Comparison of ENCODE assay signal across 1 cellular context in genomic region chr5:1103505-1104326, GRCh38.
A peak's percentile ranks its signal among the peaks of the same experiment; 100 is the strongest.
TF ChIP-seq lines count a peak whose summit lies in the region.

No MANE protein-coding gene starts in this region.

TF ChIP-seq in HepG2, 621 proteins besides CTCF, POLR2A, EP300 and RAD21 (continued from another document and continues in another):
- TF ChIP-seq, protein P1, sequence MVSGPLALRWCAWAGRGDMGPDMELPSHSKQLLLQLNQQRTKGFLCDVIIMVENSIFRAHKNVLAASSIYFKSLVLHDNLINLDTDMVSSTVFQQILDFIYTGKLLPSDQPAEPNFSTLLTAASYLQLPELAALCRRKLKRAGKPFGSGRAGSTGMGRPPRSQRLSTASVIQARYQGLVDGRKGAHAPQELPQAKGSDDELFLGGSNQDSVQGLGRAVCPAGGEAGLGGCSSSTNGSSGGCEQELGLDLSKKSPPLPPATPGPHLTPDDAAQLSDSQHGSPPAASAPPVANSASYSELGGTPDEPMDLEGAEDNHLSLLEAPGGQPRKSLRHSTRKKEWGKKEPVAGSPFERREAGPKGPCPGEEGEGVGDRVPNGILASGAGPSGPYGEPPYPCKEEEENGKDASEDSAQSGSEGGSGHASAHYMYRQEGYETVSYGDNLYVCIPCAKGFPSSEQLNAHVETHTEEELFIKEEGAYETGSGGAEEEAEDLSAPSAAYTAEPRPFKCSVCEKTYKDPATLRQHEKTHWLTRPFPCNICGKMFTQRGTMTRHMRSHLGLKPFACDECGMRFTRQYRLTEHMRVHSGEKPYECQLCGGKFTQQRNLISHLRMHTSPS (CRISPR knock-in tag; IDR thresholded peaks at IDR 0.05; ENCODE audit: low read depth), result peak; percentile 53; the same call in 1 of the 2 replicates
- TF ChIP-seq EED (CRISPR knock-in tag; IDR thresholded peaks at IDR 0.05), result no peak
- peak; percentile 25; the same call in 1 of the 2 replicates for TF ChIP-seq GABPB1 (CRISPR knock-in tag; IDR thresholded peaks at IDR 0.05)
- TF ChIP-seq NFE2L2 (IDR thresholded peaks at IDR 0.05; ENCODE audit: low read length), result no peak
- TF ChIP-seq ZNF326 (CRISPR knock-in tag; IDR thresholded peaks at IDR 0.05; ENCODE audit: borderline replicate concordance), result no peak
- TF ChIP-seq, protein P2, sequence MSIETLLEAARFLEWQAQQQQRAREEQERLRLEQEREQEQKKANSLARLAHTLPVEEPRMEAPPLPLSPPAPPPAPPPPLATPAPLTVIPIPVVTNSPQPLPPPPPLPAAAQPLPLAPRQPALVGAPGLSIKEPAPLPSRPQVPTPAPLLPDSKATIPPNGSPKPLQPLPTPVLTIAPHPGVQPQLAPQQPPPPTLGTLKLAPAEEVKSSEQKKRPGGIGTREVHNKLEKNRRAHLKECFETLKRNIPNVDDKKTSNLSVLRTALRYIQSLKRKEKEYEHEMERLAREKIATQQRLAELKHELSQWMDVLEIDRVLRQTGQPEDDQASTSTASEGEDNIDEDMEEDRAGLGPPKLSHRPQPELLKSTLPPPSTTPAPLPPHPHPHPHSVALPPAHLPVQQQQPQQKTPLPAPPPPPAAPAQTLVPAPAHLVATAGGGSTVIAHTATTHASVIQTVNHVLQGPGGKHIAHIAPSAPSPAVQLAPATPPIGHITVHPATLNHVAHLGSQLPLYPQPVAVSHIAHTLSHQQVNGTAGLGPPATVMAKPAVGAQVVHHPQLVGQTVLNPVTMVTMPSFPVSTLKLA (IDR thresholded peaks at IDR 0.05), result peak; percentile 70
- TF ChIP-seq ZNF253 (CRISPR knock-in tag; IDR thresholded peaks at IDR 0.05; ENCODE audit: borderline replicate concordance), result no peak
- TF ChIP-seq ZSCAN31 (CRISPR knock-in tag; IDR thresholded peaks at IDR 0.05; ENCODE audit: low read depth), result no peak
- no peak for TF ChIP-seq RBM39 (IDR thresholded peaks at IDR 0.05; ENCODE audit: low read depth, low read length, poor library complexity, severe bottlenecking)
- TF ChIP-seq ESRRA (CRISPR knock-in tag; IDR thresholded peaks at IDR 0.05; ENCODE audit: low read depth), result no peak
- no peak for TF ChIP-seq BCL6 (CRISPR knock-in tag; IDR thresholded peaks at IDR 0.05)
- TF ChIP-seq ZNF891 (CRISPR knock-in tag; IDR thresholded peaks at IDR 0.05), result no peak
- no peak for TF ChIP-seq ZKSCAN8 (CRISPR knock-in tag; IDR thresholded peaks at IDR 0.05; ENCODE audit: borderline replicate concordance)
- TF ChIP-seq ZFP82 (CRISPR knock-in tag; IDR thresholded peaks at IDR 0.05; ENCODE audit: borderline replicate concordance), result no peak
- no peak for TF ChIP-seq ZNF710 (CRISPR knock-in tag; IDR thresholded peaks at IDR 0.05; ENCODE audit: borderline replicate concordance)
- no peak for TF ChIP-seq ZNF160 (CRISPR knock-in tag; IDR thresholded peaks at IDR 0.05)
- no peak for TF ChIP-seq MED13 (CRISPR knock-in tag; IDR thresholded peaks at IDR 0.05)
- TF ChIP-seq HINFP (CRISPR knock-in tag; IDR thresholded peaks at IDR 0.05; ENCODE audit: low read depth), result no peak
- no peak for TF ChIP-seq ZNF619 (CRISPR knock-in tag; IDR thresholded peaks at IDR 0.05)
- TF ChIP-seq ZNF615 (CRISPR knock-in tag; IDR thresholded peaks at IDR 0.05; ENCODE audit: borderline replicate concordance), result no peak
- no peak for TF ChIP-seq MLLT10 (CRISPR knock-in tag; IDR thresholded peaks at IDR 0.05)
- peak; percentile 26; the same call in 1 of the 2 replicates for TF ChIP-seq RAD51 (IDR thresholded peaks at IDR 0.05; ENCODE audit: borderline replicate concordance)
- 0 out of 2 replicates have a peak, but pooled peaks have one; percentile 10 for TF ChIP-seq ZNF232 (CRISPR knock-in tag; IDR thresholded peaks at IDR 0.05; ENCODE audit: borderline replicate concordance)
- no peak for TF ChIP-seq SP5 (CRISPR knock-in tag; IDR thresholded peaks at IDR 0.05; ENCODE audit: borderline replicate concordance, low read depth)
- TF ChIP-seq, protein P3, sequence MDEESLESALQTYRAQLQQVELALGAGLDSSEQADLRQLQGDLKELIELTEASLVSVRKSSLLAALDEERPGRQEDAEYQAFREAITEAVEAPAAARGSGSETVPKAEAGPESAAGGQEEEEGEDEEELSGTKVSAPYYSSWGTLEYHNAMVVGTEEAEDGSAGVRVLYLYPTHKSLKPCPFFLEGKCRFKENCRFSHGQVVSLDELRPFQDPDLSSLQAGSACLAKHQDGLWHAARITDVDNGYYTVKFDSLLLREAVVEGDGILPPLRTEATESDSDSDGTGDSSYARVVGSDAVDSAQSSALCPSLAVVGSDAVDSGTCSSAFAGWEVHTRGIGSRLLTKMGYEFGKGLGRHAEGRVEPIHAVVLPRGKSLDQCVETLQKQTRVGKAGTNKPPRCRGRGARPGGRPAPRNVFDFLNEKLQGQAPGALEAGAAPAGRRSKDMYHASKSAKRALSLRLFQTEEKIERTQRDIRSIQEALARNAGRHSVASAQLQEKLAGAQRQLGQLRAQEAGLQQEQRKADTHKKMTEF (CRISPR knock-in tag; IDR thresholded peaks at IDR 0.05), result no peak
- no peak for TF ChIP-seq NR1H2 (CRISPR knock-in tag; IDR thresholded peaks at IDR 0.05; ENCODE audit: borderline replicate concordance, low read depth)
- no peak for TF ChIP-seq ZNF34 (CRISPR knock-in tag; IDR thresholded peaks at IDR 0.05; ENCODE audit: borderline replicate concordance)
- TF ChIP-seq BORCS8-MEF2B (CRISPR knock-in tag; IDR thresholded peaks at IDR 0.05), result no peak
- TF ChIP-seq, protein P4, sequence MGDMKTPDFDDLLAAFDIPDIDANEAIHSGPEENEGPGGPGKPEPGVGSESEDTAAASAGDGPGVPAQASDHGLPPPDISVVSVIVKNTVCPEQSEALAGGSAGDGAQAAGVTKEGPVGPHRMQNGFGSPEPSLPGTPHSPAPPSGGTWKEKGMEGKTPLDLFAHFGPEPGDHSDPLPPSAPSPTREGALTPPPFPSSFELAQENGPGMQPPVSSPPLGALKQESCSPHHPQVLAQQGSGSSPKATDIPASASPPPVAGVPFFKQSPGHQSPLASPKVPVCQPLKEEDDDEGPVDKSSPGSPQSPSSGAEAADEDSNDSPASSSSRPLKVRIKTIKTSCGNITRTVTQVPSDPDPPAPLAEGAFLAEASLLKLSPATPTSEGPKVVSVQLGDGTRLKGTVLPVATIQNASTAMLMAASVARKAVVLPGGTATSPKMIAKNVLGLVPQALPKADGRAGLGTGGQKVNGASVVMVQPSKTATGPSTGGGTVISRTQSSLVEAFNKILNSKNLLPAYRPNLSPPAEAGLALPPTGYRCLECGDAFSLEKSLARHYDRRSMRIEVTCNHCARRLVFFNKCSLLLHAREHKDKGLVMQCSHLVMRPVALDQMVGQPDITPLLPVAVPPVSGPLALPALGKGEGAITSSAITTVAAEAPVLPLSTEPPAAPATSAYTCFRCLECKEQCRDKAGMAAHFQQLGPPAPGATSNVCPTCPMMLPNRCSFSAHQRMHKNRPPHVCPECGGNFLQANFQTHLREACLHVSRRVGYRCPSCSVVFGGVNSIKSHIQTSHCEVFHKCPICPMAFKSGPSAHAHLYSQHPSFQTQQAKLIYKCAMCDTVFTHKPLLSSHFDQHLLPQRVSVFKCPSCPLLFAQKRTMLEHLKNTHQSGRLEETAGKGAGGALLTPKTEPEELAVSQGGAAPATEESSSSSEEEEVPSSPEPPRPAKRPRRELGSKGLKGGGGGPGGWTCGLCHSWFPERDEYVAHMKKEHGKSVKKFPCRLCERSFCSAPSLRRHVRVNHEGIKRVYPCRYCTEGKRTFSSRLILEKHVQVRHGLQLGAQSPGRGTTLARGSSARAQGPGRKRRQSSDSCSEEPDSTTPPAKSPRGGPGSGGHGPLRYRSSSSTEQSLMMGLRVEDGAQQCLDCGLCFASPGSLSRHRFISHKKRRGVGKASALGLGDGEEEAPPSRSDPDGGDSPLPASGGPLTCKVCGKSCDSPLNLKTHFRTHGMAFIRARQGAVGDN (CRISPR knock-in tag; IDR thresholded peaks at IDR 0.05), result peak; percentile 88
- TF ChIP-seq RBFOX2 (IDR thresholded peaks at IDR 0.05; ENCODE audit: low read depth, low read length), result peak; percentile 74
- 0 out of 2 replicates have a peak, but pooled peaks have one; percentile 31 for TF ChIP-seq HNF4A (CRISPR knock-in tag; IDR thresholded peaks at IDR 0.05)
- 0 out of 2 replicates have a peak, but pooled peaks have one; percentile 40 for TF ChIP-seq ZFP90 (CRISPR knock-in tag; IDR thresholded peaks at IDR 0.05; ENCODE audit: borderline replicate concordance)
- no peak for TF ChIP-seq NKX3-1 (CRISPR knock-in tag; IDR thresholded peaks at IDR 0.05)
- TF ChIP-seq ZBTB38 (CRISPR knock-in tag; IDR thresholded peaks at IDR 0.05), result peak; percentile 31; the same call in 1 of the 2 replicates
- 0 out of 2 replicates have a peak, but pooled peaks have one; percentile 38 for TF ChIP-seq ZNF451 (CRISPR knock-in tag; IDR thresholded peaks at IDR 0.05)
- no peak for TF ChIP-seq GATAD1 (CRISPR knock-in tag; IDR thresholded peaks at IDR 0.05)
- peak; percentile 48 for TF ChIP-seq MED1 (CRISPR knock-in tag; IDR thresholded peaks at IDR 0.05)
- no peak for TF ChIP-seq MTF1 (CRISPR knock-in tag; IDR thresholded peaks at IDR 0.05)
- no peak for TF ChIP-seq ZNF432 (CRISPR knock-in tag; IDR thresholded peaks at IDR 0.05; ENCODE audit: borderline replicate concordance)
- TF ChIP-seq GATA4 (IDR thresholded peaks at IDR 0.05; ENCODE audit: borderline replicate concordance, low read depth), result no peak
- TF ChIP-seq HES4 (CRISPR knock-in tag; IDR thresholded peaks at IDR 0.05; ENCODE audit: borderline replicate concordance), result 0 out of 2 replicates have a peak, but pooled peaks have one; percentile 30
- no peak for TF ChIP-seq NR2F2 (IDR thresholded peaks at IDR 0.05; ENCODE audit: borderline replicate concordance, low read depth)
- TF ChIP-seq, protein P5, sequence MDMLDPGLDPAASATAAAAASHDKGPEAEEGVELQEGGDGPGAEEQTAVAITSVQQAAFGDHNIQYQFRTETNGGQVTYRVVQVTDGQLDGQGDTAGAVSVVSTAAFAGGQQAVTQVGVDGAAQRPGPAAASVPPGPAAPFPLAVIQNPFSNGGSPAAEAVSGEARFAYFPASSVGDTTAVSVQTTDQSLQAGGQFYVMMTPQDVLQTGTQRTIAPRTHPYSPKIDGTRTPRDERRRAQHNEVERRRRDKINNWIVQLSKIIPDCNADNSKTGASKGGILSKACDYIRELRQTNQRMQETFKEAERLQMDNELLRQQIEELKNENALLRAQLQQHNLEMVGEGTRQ (IDR thresholded peaks at IDR 0.05; ENCODE audit: low read depth, low read length), result peak; percentile 62
- TF ChIP-seq, protein P5 (CRISPR knock-in tag; IDR thresholded peaks at IDR 0.05; ENCODE audit: borderline replicate concordance), result peak; percentile 76; the same call in 1 of the 2 replicates
- no peak for TF ChIP-seq MAX (IDR thresholded peaks at IDR 0.05)
- peak; percentile 48; the same call in 1 of the 2 replicates for TF ChIP-seq SKIL (CRISPR knock-in tag; IDR thresholded peaks at IDR 0.05; ENCODE audit: borderline replicate concordance)
- TF ChIP-seq RXRB (CRISPR knock-in tag; IDR thresholded peaks at IDR 0.05; ENCODE audit: borderline replicate concordance), result peak; percentile 92
- TF ChIP-seq ZNF101 (CRISPR knock-in tag; IDR thresholded peaks at IDR 0.05; ENCODE audit: borderline replicate concordance, low read depth), result no peak
- TF ChIP-seq ZNF329 (CRISPR knock-in tag; IDR thresholded peaks at IDR 0.05; ENCODE audit: low read depth), result no peak
